In genomic region chr1:145233631-145233961, GRCh38 we compare ENCODE assay signal across 20 cellular contexts. TPM values are rescaled to one million over a fixed set of nuclear protein-coding genes. Genes with fewer than 3 reads are reported as not detected.
"Had no signal": no experiment of that assay in that cellular context is flagged by ENCODE, and none has a peak within 500 bp of the region (broad histone marks: within the 10 kb centered on the region; RNA-seq: fewer than 3 reads in every experiment).

No MANE protein-coding gene starts in this region.

RNA-seq across cellular contexts. Expression of gene PPIAL4D, which starts 8.4 kb away (rescaled TPM):
- total RNA-seq: colonic mucosa, endodermal cell, esophagus mucosa, gastrocnemius medialis, glomerular endothelial cell, left lobe of liver, liver, lung, mesothelial cell of epicardium, mucosa of descending colon, osteocyte, prostate gland, right atrium auricular region, sciatic nerve, smooth muscle cell, thoracic aorta, tibial nerve, upper lobe of left lung, uterus had no signal
- polyA plus RNA-seq: keratinocyte, liver, lung, smooth muscle cell had no signal
